Comparison of ENCODE assay signal across 19 cellular contexts in the genomic region with DNA sequence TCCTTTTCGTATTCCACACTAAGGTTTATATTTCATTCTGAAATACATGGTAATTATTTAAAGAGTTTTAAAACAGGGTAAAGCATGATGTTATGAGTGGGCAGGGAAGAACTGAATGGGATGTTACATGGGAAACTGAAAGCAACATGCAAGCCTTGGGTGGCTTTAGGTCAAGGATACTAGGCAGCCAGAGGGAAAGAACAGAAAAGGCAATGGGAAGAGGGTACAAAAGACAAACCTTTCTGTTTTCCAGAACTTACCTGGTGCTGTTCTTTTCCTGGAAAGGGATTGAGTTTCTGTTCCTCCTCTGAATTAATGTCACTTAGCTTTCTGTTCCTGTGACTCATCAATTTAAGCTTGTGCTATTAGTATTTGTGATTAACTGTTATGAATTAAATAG.
DNase-seq lines count a peak whose midpoint lies in the region; ATAC-seq and TF ChIP-seq lines count a peak whose summit lies in the region.
"Had no signal": no experiment of that assay in that cellular context is flagged by ENCODE, and none has a peak within 500 bp of the region (broad histone marks: within the 10 kb centered on the region; RNA-seq: fewer than 3 reads in every experiment).

No MANE protein-coding gene starts in this region.

- WGBS in heart right ventricle, 2 donors = 91 to 97% methylated on average over 1 of the region's 1 CpG

- peaks cover 0 to 99% (median 47%) of the 10 kb centered on the region in 9 donors for H3K36me3 ChIP-seq in heart right ventricle

- no peak overlapping the region for H3K27ac ChIP-seq in heart right ventricle
- H3K27ac ChIP-seq: GM23248, transverse colon had no signal

- H3K36me3 Mint-ChIP-seq in T-helper 17 cell (ENCODE audit: low read depth) = peaks cover 14% of the 10 kb centered on the region
- peaks cover 11 to 34% (median 15%) of the 10 kb centered on the region in 3 donors for H3K36me3 Mint-ChIP-seq in immature natural killer cell

- H3K4me3 ChIP-seq in heart right ventricle = no peak overlapping the region
- H3K4me3 ChIP-seq: GM23248, MG63, transverse colon had no signal

- H3K4me1 Mint-ChIP-seq in T-helper 17 cell = peaks cover 10% of the 10 kb centered on the region
- H3K4me1 Mint-ChIP-seq in immature natural killer cell = peaks cover 6 to 16% of the 10 kb centered on the region in 2 donors
- H3K4me1 Mint-ChIP-seq: activated CD4-positive, alpha-beta T cell treated with anti-CD3 and anti-CD28 coated beads, Interleukin-2, amount 10 ng/mL, durations not matched to agents 7 days and 5 days had no signal

- intact Hi-C loops in heart right ventricle (cut with DNase I) = loop anchor here in 1 of 10 donors (10.0 kb wide), 1 partner anchor 176 kb away; no protein-coding TSS in a partner anchor

- H3K27ac Mint-ChIP-seq in T-helper 17 cell (peak overlapping the region; percentile 89), immature natural killer cell (peak overlapping the region in 5 of 6 donors; percentile 5 to 39 (median 23))
- H3K27ac Mint-ChIP-seq: activated CD4-positive, alpha-beta T cell treated with anti-CD3 and anti-CD28 coated beads, Interleukin-2, amount 10 ng/mL, durations not matched to agents 7 days and 5 days had no signal

- H3K27me3 ChIP-seq in heart right ventricle = no peaks in the 10 kb centered on the region
- H3K27me3 ChIP-seq: MG63, transverse colon had no signal

- H3K4me3 Mint-ChIP-seq in T-helper 17 cell (no peak overlapping the region), immature natural killer cell (no peak overlapping the region)
- H3K4me3 Mint-ChIP-seq: activated CD4-positive, alpha-beta T cell treated with anti-CD3 and anti-CD28 coated beads, Interleukin-2, amount 10 ng/mL, durations not matched to agents 7 days and 5 days; naive thymus-derived CD8-positive, alpha-beta T cell had no signal

- H3K27me3 Mint-ChIP-seq in T-helper 17 cell (no peaks in the 10 kb centered on the region), immature natural killer cell (ENCODE audit: low read depth in 3 of 3) (no peaks in the 10 kb centered on the region)
- H3K27me3 Mint-ChIP-seq: activated CD4-positive, alpha-beta T cell treated with anti-CD3 and anti-CD28 coated beads, Interleukin-2, amount 10 ng/mL, durations not matched to agents 7 days and 5 days; naive thymus-derived CD8-positive, alpha-beta T cell had no signal

- H3K9me3 Mint-ChIP-seq in immature natural killer cell = no peaks in the 10 kb centered on the region
- H3K9me3 Mint-ChIP-seq: naive thymus-derived CD8-positive, alpha-beta T cell had no signal

- H3K9me3 ChIP-seq in T-helper 17 cell (ENCODE audit: control insufficient read depth, low read length, poor library complexity, severe bottlenecking) (no peaks in the 10 kb centered on the region), heart right ventricle (no peaks in the 10 kb centered on the region)
- H3K9me3 ChIP-seq: MG63, transverse colon had no signal

- peak; percentile 50 for ATAC-seq in GM18498 (IDR thresholded peaks at IDR 0.05; ENCODE audit: unreplicated experiment)
- peak; percentile 40 for ATAC-seq in GM18868 (IDR thresholded peaks at IDR 0.05; ENCODE audit: unreplicated experiment)
- no peak for ATAC-seq in T-helper 17 cell
- no peak for ATAC-seq in heart right ventricle
- ATAC-seq: left colon; naive thymus-derived CD8-positive, alpha-beta T cell had no signal

- no peak for DNase-seq in T-helper 17 cell
- no peak for DNase-seq in immature natural killer cell
- DNase-seq in DMS114 treated with DMSO at 0.1 percent for 48 hours (lab: John Stamatoyannopoulos, UW; ENCODE audit: unreplicated experiment) = no peak
- DNase-seq in NOMO-1 treated with DMSO at 0.1 percent for 48 hours (lab: John Stamatoyannopoulos, UW; ENCODE audit: unreplicated experiment) = no peak
- no peak for DNase-seq in heart right ventricle
- DNase-seq: activated CD4-positive, alpha-beta T cell treated with anti-CD3 and anti-CD28 coated beads, Interleukin-2, amount 10 ng/mL, durations not matched to agents 7 days and 5 days; cortex of kidney; DMS79 treated with DMSO at 0.1 percent for 48 hours; GM23248; left colon; MG63; naive thymus-derived CD8-positive, alpha-beta T cell; NCI-H1436 treated with DMSO at 0.1 percent for 48 hours; NCI-H2171; NCI-H526 treated with DMSO at 0.1 percent for 48 hours; posterior cingulate gyrus; transverse colon had no signal

- TF ChIP-seq CTCF in heart right ventricle (IDR thresholded peaks at IDR 0.05) = no peak

- no peaks in the 10 kb centered on the region for H3K4me1 ChIP-seq in heart right ventricle
- H3K4me1 ChIP-seq: transverse colon had no signal

Comparison
In these comparisons a context has a peak if more than half of its experiments do, and no peak if none do; other contexts are left out.
1. ATAC-seq: peak in GM18498 (single experiment) and GM18868 (single experiment); none in T-helper 17 cell (single experiment) and heart right ventricle (0 of 8).